In the genomic region with DNA sequence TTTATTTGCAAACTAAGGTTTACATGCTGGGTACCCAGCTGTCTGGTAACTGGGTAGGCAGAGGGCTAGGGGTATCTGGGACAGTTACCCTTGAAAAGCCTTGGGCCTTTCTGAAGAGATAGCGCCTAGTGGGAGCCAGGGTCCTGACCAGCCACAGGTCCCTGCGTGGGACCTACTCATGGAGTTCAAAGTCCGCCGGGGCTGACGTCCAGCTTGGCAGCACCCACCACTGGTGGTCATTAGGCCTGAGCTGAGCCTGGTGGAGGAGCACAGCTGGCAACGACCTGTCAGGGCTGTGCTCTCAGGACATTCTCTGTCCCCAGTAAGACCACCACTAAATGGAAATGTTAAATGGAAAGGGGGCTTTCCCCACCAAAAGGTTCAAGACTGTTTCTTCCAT, we compare ENCODE assay signal across 17 cellular contexts. TPM values are rescaled to one million over a fixed set of nuclear protein-coding genes. Genes with fewer than 3 reads are reported as not detected.
DNase-seq lines count a peak whose midpoint lies in the region; ATAC-seq, FAIRE-seq and TF ChIP-seq lines count a peak whose summit lies in the region.
"Had no signal": no experiment of that assay in that cellular context is flagged by ENCODE, and none has a peak within 500 bp of the region (broad histone marks: within the 10 kb centered on the region; RNA-seq: fewer than 3 reads in every experiment).

No MANE protein-coding gene starts in this region.

- H3K79me2 ChIP-seq in DND-41 (ENCODE audit: insufficient read depth, low read length) (peaks cover 2% of the 10 kb centered on the region; the same call in 1 of the 2 replicates), K562 (ENCODE audit: control insufficient read depth, insufficient read depth, low read length) (no peaks in the 10 kb centered on the region)

- H3K4me2 ChIP-seq in DND-41 (ENCODE audit: insufficient read depth, low read length) (no peak overlapping the region), K562 (ENCODE audit: insufficient read depth, low read length) (no peak overlapping the region)
- H3K4me2 ChIP-seq: GM23338 had no signal

- TF ChIP-seq POLR2A in K562 (conservative IDR thresholded peaks at IDR 0.05): no peak

- H3K4me3 ChIP-seq in DND-41 (ENCODE audit: low read depth in 1 of 2, low read length in 2 of 2): no peak overlapping the region
- H3K4me3 ChIP-seq in K562: no peak overlapping the region
- H3K4me3 ChIP-seq in mucosa of descending colon: no peak overlapping the region
- H3K4me3 ChIP-seq: GM23338 had no signal

- TF ChIP-seq EP300 in K562 (IDR thresholded peaks at IDR 0.05; ENCODE audit: low read length): no peak

- intact Hi-C loops in K562 (cut with micrococcal nuclease) (no loop called here), mucosa of descending colon (cut with DNase I, micrococcal nuclease) (no loop called here)

- no peak for TF ChIP-seq CTCF in DND-41 (IDR thresholded peaks at IDR 0.05; ENCODE audit: borderline replicate concordance, extremely low read depth, low read length, poor library complexity, severe bottlenecking)
- TF ChIP-seq CTCF in K562 (IDR thresholded peaks at IDR 0.05 in 2 of 3, conservative IDR thresholded peaks at IDR 0.05 in 1 of 3; ENCODE audit: insufficient read depth in 2 of 3, low read depth in 1 of 3, low read length in 3 of 3): no peak
- no peak for TF ChIP-seq CTCF in mucosa of descending colon (IDR thresholded peaks at IDR 0.05)

- H3K27ac ChIP-seq in DND-41 (ENCODE audit: low read length) (no peak overlapping the region), K562 (ENCODE audit: extremely low read depth, low read depth, low read length) (no peak overlapping the region)
- H3K27ac ChIP-seq: HL-60 had no signal

- H4K20me1 ChIP-seq in DND-41 (ENCODE audit: insufficient read depth, low read length): 0 out of 2 replicates have a peak, but pooled peaks cover 7% of the 10 kb centered on the region
- no peaks in the 10 kb centered on the region for H4K20me1 ChIP-seq in K562 (replicated peaks; ENCODE audit: control insufficient read depth, insufficient read depth, low read length)

- no peaks in the 10 kb centered on the region for H3K9me1 ChIP-seq in K562 (ENCODE audit: control insufficient read depth, insufficient read depth, low read length)

- 0 out of 3 replicates have a peak, but pooled peaks have one; percentile 15 for ATAC-seq in DND-41 (ENCODE audit: insufficient read depth, low read depth)
- ATAC-seq in K562: no peak
- peak; percentile 86 for ATAC-seq in left lobe of liver
- peak; percentile 10 for ATAC-seq in mucosa of descending colon
- ATAC-seq in GM18519 (IDR thresholded peaks at IDR 0.05; ENCODE audit: low FRiP score, unreplicated experiment): no peak
- no peak for ATAC-seq in GM21737 (IDR thresholded peaks at IDR 0.05; ENCODE audit: unreplicated experiment)
- ATAC-seq: GM23338 had no signal

- WGBS in K562 (ENCODE audit: insufficient coverage, low coverage, missing lambda C conversion rate): 96% methylated on average over 6 of the region's 6 CpGs

- no peak for TF ChIP-seq RAD21 in K562 (CRISPR knock-in tag; conservative IDR thresholded peaks at IDR 0.05 in 1 of 2, IDR thresholded peaks at IDR 0.05 in 1 of 2)

- H3K9ac ChIP-seq in DND-41 (ENCODE audit: low read depth, low read length): no peak overlapping the region
- no peak overlapping the region for H3K9ac ChIP-seq in K562 (ENCODE audit: insufficient read depth in 1 of 2, low read depth in 2 of 2, low read length in 2 of 2)

- no TSS peak for BruUV-seq in K562 (replicated peaks; lab: Mats Ljungman, UMichigan)

- H3K27me3 ChIP-seq in DND-41 (ENCODE audit: insufficient read depth, low read length, poor library complexity) (no peaks in the 10 kb centered on the region), K562 (ENCODE audit: control insufficient read depth in 2 of 2, insufficient read depth in 2 of 2, low read length in 2 of 2) (no peaks in the 10 kb centered on the region)

- no peak for FAIRE-seq in K562 (lab: Jason Lieb, UNC)
- FAIRE-seq: A204.1 had no signal

- no peaks in the 10 kb centered on the region for H3K9me3 ChIP-seq in DND-41 (ENCODE audit: insufficient read depth, low read length, severe bottlenecking)
- H3K9me3 ChIP-seq in K562 (replicated peaks; ENCODE audit: control insufficient read depth, insufficient read depth, low read depth, low read length): no peaks in the 10 kb centered on the region
- no peaks in the 10 kb centered on the region for H3K9me3 ChIP-seq in mucosa of descending colon

- H2AFZ ChIP-seq in DND-41 (ENCODE audit: low read depth, low read length): no peak overlapping the region
- H2AFZ ChIP-seq in K562 (ENCODE audit: low read depth, low read length): no peak overlapping the region
- H2AFZ ChIP-seq: GM23338 had no signal

- POLR2A ChIA-PET in K562 (lab: Yijun Ruan, JAX): interaction anchor here (1.0 to 1.1 kb wide), 3 partner anchors 9 to 133 kb away, joined by 3 to 4 read pairs (median 3); no protein-coding TSS in a partner anchor

- H3K4me1 ChIP-seq in DND-41 (ENCODE audit: insufficient read depth, low read length) (no peaks in the 10 kb centered on the region), K562 (replicated peaks in 1 of 2; ENCODE audit: control insufficient read depth in 2 of 2, insufficient read depth in 2 of 2, low read length in 2 of 2) (no peaks in the 10 kb centered on the region), mucosa of descending colon (ENCODE audit: low read depth) (no peaks in the 10 kb centered on the region)

- H3K36me3 ChIP-seq in DND-41 (ENCODE audit: insufficient read depth, low read length) (peaks cover 92% of the 10 kb centered on the region), K562 (ENCODE audit: control insufficient read depth, insufficient read depth, low read length) (peaks cover 93% of the 10 kb centered on the region; the same call in 2 of the 3 replicates), mucosa of descending colon (ENCODE audit: low read depth) (peaks cover 11% of the 10 kb centered on the region)

- in situ Hi-C loops in K562 (cut with MboI) (no loop called here), G401 (cut with HindIII; ENCODE audit: low sequenced_read_pairs) (no loop called here)

- DNase-seq in DND-41 (no peak), K562 (ENCODE audit: extremely low read depth in 1 of 4, low spot score in 3 of 4) (no peak), left lobe of liver (ENCODE audit: low spot score) (peak; percentile 84), mucosa of descending colon (no peak), G401 (ENCODE audit: low spot score) (no peak)
- DNase-seq: C1 segment of cervical spinal cord; CD4-positive, alpha-beta T cell; DMS79; EL; GDM1; H7; KBM-7 had no signal

- CTCF ChIA-PET in K562 (lab: Yijun Ruan, JAX; ENCODE audit: low intra/inter-chr PET ratio): no interaction called here

TF ChIP-seq in K562, 482 proteins besides CTCF, POLR2A, EP300 and RAD21 (continues in another document):
- TF ChIP-seq, protein P1, sequence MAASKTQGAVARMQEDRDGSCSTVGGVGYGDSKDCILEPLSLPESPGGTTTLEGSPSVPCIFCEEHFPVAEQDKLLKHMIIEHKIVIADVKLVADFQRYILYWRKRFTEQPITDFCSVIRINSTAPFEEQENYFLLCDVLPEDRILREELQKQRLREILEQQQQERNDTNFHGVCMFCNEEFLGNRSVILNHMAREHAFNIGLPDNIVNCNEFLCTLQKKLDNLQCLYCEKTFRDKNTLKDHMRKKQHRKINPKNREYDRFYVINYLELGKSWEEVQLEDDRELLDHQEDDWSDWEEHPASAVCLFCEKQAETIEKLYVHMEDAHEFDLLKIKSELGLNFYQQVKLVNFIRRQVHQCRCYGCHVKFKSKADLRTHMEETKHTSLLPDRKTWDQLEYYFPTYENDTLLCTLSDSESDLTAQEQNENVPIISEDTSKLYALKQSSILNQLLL (CRISPR knock-in tag; IDR thresholded peaks at IDR 0.05; ENCODE audit: borderline replicate concordance): no peak
- TF ChIP-seq POLR2B (IDR thresholded peaks at IDR 0.05; ENCODE audit: low read depth, partially characterized antibody): no peak
- TF ChIP-seq MBD2 (IDR thresholded peaks at IDR 0.05; ENCODE audit: borderline replicate concordance, low read depth): no peak
- TF ChIP-seq RBM22 (IDR thresholded peaks at IDR 0.05; ENCODE audit: low read depth, low read length, poor library complexity, severe bottlenecking): peak; percentile 35
- no peak for TF ChIP-seq CAMTA2 (CRISPR knock-in tag; conservative IDR thresholded peaks at IDR 0.05)
- TF ChIP-seq POLR2G (IDR thresholded peaks at IDR 0.05; ENCODE audit: low read depth, low read length): peak; percentile 56; the same call in 1 of the 2 replicates

RNA-seq across cellular contexts. Expression of gene GUSB, which starts 20.0 kb away (rescaled TPM):
- 200 and 412 TPM in 2 replicates for total RNA-seq in K562 (2011; cell fraction: chromatin; rRNA removed; ENCODE audit: low replicate concordance)
- total RNA-seq in K562 (2011; cell fraction: nucleolus; rRNA removed): 373 and 423 TPM in 2 replicates
- total RNA-seq in K562 (2011; cell fraction: nucleoplasm; rRNA removed): 234 and 282 TPM in 2 replicates
- total RNA-seq in K562 (2014; rRNA removed) (50.2 and 52.1 TPM in 2 replicates), K562 (2014; rRNA removed; fragmentation: Illumina TruSeq; extraction: Trizol) (42.0 and 45.8 TPM in 2 replicates), K562 (2015; rRNA removed; fragmentation: Illumina TruSeq; extraction: Trizol) (57.6 and 60.1 TPM in 2 replicates), K562 (2021) (89.4 and 101 TPM in 2 replicates), left lobe of liver (64.2 TPM), mucosa of descending colon (10 to 100 TPM; 55.9 to 82.1 (median 74.3) TPM)
- polyA plus RNA-seq in K562 (2011; rRNA removed) (71.2 and 76.6 TPM in 2 replicates), K562 (2014; fragmentation: Illumina TruSeq; extraction: Trizol) (79.5 and 81.8 TPM in 2 replicates), K562 (2014; fragmentation: Nextera tagmentation; extraction: Ambion mirVana) (10 to 100 TPM; 22.7 to 24.2 TPM), K562 (2014; rRNA removed) (80.9 and 102 TPM in 2 replicates)
- polyA plus RNA-seq in K562 (2011; cell fraction: cytosol; rRNA removed): 69.7 and 117 TPM in 2 replicates
- 294 and 516 TPM in 2 replicates for polyA plus RNA-seq in K562 (2011; cell fraction: nucleus; rRNA removed)
- 88.4 and 131 TPM in 2 replicates for polyA plus RNA-seq in K562 (2012)
- 50.9 and 87.7 TPM in 2 replicates for polyA minus RNA-seq in K562 (2011; rRNA and poly(A)+ RNA removed)
- polyA minus RNA-seq in K562 (2011; cell fraction: cytosol; rRNA and poly(A)+ RNA removed): 43.3 and 54.1 TPM in 2 replicates
- 41.5 and 59.5 TPM in 2 replicates for polyA minus RNA-seq in K562 (2011; cell fraction: nucleus; rRNA and poly(A)+ RNA removed)
- 62.1 and 63.7 TPM in 2 replicates for total RNA-seq in G401 (2014; rRNA removed; shearing (Covaris generic))

Comparison
In these comparisons a context has a peak if more than half of its experiments do, and no peak if none do; other contexts are left out.
1. ATAC-seq: peak in DND-41 (single experiment), left lobe of liver (single experiment) and mucosa of descending colon (single experiment); none in K562 (single experiment), GM18519 (single experiment) and GM21737 (single experiment).